In the genomic region with DNA sequence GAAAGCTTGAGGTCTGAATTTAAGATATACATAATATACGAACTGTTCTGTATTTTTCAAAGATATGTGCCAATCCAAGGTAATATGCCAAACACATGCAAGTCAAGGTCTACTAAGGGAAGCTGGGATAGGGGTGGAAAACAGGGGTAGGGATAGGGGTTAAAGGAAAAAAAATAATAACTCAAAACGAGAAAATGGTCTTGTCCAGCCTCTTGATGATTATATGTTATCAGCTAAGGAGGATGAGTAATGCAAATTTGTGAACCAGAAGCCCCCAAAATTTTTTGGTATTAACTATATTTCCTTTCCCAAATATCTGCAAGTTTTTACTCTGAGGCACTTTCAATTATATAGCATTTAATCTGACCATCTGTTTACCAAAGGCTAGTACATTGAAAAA, we compare ENCODE assay signal across 40 cellular contexts.
"Had no signal": no experiment of that assay in that cellular context is flagged by ENCODE, and none has a peak within 500 bp of the region (broad histone marks: within the 10 kb centered on the region; RNA-seq: fewer than 3 reads in every experiment).

No MANE protein-coding gene starts in this region.

- H3K4me3 ChIP-seq: adrenal gland, ascending aorta, body of pancreas, breast epithelium, cardiac muscle cell had no signal

- H3K4me3 Mint-ChIP-seq: activated naive CD4-positive, alpha-beta T cell treated with anti-CD3 and anti-CD28 coated beads for 36 hours; activated naive CD4-positive, alpha-beta T cell treated with anti-CD3 and anti-CD28 coated beads, Interleukin-2, amount 10 ng/mL, durations not matched to agents 7 days and 5 days; activated naive CD4-positive, alpha-beta T cell treated with anti-CD3 and anti-CD28 coated beads, Interleukin-2, amount 50 U/mL, for 24 hours; activated naive CD8-positive, alpha-beta T cell; activated naive CD8-positive, alpha-beta T cell treated with anti-CD3 and anti-CD28 coated beads for 36 hours; activated naive CD8-positive, alpha-beta T cell treated with anti-CD3 and anti-CD28 coated beads, Interleukin-2, amount 10 ng/mL, durations not matched to agents 7 days and 5 days; activated naive CD8-positive, alpha-beta T cell treated with anti-CD3 and anti-CD28 coated beads, Interleukin-2, amount 50 U/mL, for 24 hours; activated T-cell treated with anti-CD3 and anti-CD28 coated beads, Interleukin-2, amount 50 U/mL, for 24 hours; activated T-cell treated with anti-CD3 and anti-CD28 coated beads, Interleukin-2, amount 50 U/mL, for 4 hours; activated T-cell treated with anti-CD3 and anti-CD28 coated beads, Interleukin-2, amount 50 U/mL, for 72 hours; activated T-helper 1 cell treated with anti-CD3 and anti-CD28 coated beads, Interleukin-12 subunit alpha, Interleukin-12 subunit beta, Interleukin-2, Interleukin-4 antibody, amounts not matched to agents 30 ng/mL and 10 ng/mL and 1 ng/mL, durations not matched to agents 14 hours and 24 hours and 36 hours; activated T-helper 17 cell treated with anti-CD3 and anti-CD28 coated beads, Interleukin-2, amount 50 U/mL, for 72 hours; brain; central memory CD8-positive, alpha-beta T cell had no signal

- H3K4me1 Mint-ChIP-seq: activated naive CD4-positive, alpha-beta T cell treated with anti-CD3 and anti-CD28 coated beads, Interleukin-2, amount 10 ng/mL, durations not matched to agents 7 days and 5 days; activated naive CD4-positive, alpha-beta T cell treated with anti-CD3 and anti-CD28 coated beads, Interleukin-2, amount 50 U/mL, for 24 hours; activated naive CD8-positive, alpha-beta T cell treated with anti-CD3 and anti-CD28 coated beads, Interleukin-2, amount 10 ng/mL, durations not matched to agents 7 days and 5 days; brain had no signal

- H3K9me3 Mint-ChIP-seq: activated naive CD4-positive, alpha-beta T cell treated with anti-CD3 and anti-CD28 coated beads for 36 hours; activated naive CD4-positive, alpha-beta T cell treated with anti-CD3 and anti-CD28 coated beads, Interleukin-2, amount 10 ng/mL, durations not matched to agents 7 days and 5 days; activated naive CD4-positive, alpha-beta T cell treated with anti-CD3 and anti-CD28 coated beads, Interleukin-2, amount 50 U/mL, for 24 hours; activated naive CD4-positive, alpha-beta T cell treated with anti-CD3 and anti-CD28 coated beads, Interleukin-2, amount 50 U/mL, for 72 hours; activated naive CD8-positive, alpha-beta T cell treated with anti-CD3 and anti-CD28 coated beads for 36 hours; activated naive CD8-positive, alpha-beta T cell treated with anti-CD3 and anti-CD28 coated beads, Interleukin-2, amount 50 U/mL, for 24 hours; activated T-cell treated with anti-CD3 and anti-CD28 coated beads, Interleukin-2, amount 50 U/mL, for 24 hours; activated T-cell treated with anti-CD3 and anti-CD28 coated beads, Interleukin-2, amount 50 U/mL, for 72 hours; activated T-helper 17 cell treated with anti-CD3 and anti-CD28 coated beads, Interleukin-2, amount 50 U/mL, for 72 hours; central memory CD8-positive, alpha-beta T cell had no signal

- H3K27ac ChIP-seq: adrenal gland, ascending aorta, body of pancreas, brain microvascular endothelial cell, breast epithelium, cardiac muscle cell had no signal

- FAIRE-seq: astrocyte, bronchial epithelial cell had no signal

- H3K9me3 ChIP-seq: adrenal gland, body of pancreas had no signal

- H3K27me3 ChIP-seq: adrenal gland, ascending aorta, body of pancreas, brain microvascular endothelial cell, breast epithelium, cardiac muscle cell had no signal

- H3K27ac Mint-ChIP-seq: activated naive CD4-positive, alpha-beta T cell treated with anti-CD3 and anti-CD28 coated beads for 36 hours; activated naive CD4-positive, alpha-beta T cell treated with anti-CD3 and anti-CD28 coated beads, Interleukin-2, amount 10 ng/mL, durations not matched to agents 7 days and 5 days; activated naive CD4-positive, alpha-beta T cell treated with anti-CD3 and anti-CD28 coated beads, Interleukin-2, amount 50 U/mL, for 24 hours; activated naive CD4-positive, alpha-beta T cell treated with anti-CD3 and anti-CD28 coated beads, Interleukin-2, amount 50 U/mL, for 72 hours; activated naive CD8-positive, alpha-beta T cell; activated naive CD8-positive, alpha-beta T cell treated with anti-CD3 and anti-CD28 coated beads for 36 hours; activated naive CD8-positive, alpha-beta T cell treated with anti-CD3 and anti-CD28 coated beads, Interleukin-2, amount 10 ng/mL, durations not matched to agents 7 days and 5 days; activated naive CD8-positive, alpha-beta T cell treated with anti-CD3 and anti-CD28 coated beads, Interleukin-2, amount 50 U/mL, for 24 hours; activated T-cell treated with anti-CD3 and anti-CD28 coated beads, Interleukin-2, amount 50 U/mL, for 24 hours; activated T-cell treated with anti-CD3 and anti-CD28 coated beads, Interleukin-2, amount 50 U/mL, for 72 hours; activated T-helper 1 cell treated with anti-CD3 and anti-CD28 coated beads, Interleukin-12 subunit alpha, Interleukin-12 subunit beta, Interleukin-2, Interleukin-4 antibody, amounts not matched to agents 30 ng/mL and 10 ng/mL and 1 ng/mL, durations not matched to agents 14 hours and 24 hours and 36 hours; activated T-helper 17 cell treated with anti-CD3 and anti-CD28 coated beads, Interleukin-2, amount 50 U/mL, for 72 hours; activated T-helper 2 cell treated with anti-CD3 and anti-CD28 coated beads, Interferon-gamma antibody, Interleukin-2, Interleukin-4, amounts not matched to agents 10 μg/mL and 5 μg/mL and 100 μg/mL, durations not matched to agents 14 hours and 24 hours and 36 hours; brain had no signal

- H3K27me3 Mint-ChIP-seq: activated naive CD4-positive, alpha-beta T cell treated with anti-CD3 and anti-CD28 coated beads, Interleukin-2, amount 10 ng/mL, durations not matched to agents 7 days and 5 days; activated naive CD4-positive, alpha-beta T cell treated with anti-CD3 and anti-CD28 coated beads, Interleukin-2, amount 50 U/mL, for 24 hours; activated naive CD8-positive, alpha-beta T cell; activated naive CD8-positive, alpha-beta T cell treated with anti-CD3 and anti-CD28 coated beads for 36 hours; activated naive CD8-positive, alpha-beta T cell treated with anti-CD3 and anti-CD28 coated beads, Interleukin-2, amount 10 ng/mL, durations not matched to agents 7 days and 5 days; activated naive CD8-positive, alpha-beta T cell treated with anti-CD3 and anti-CD28 coated beads, Interleukin-2, amount 50 U/mL, for 24 hours; activated T-cell treated with anti-CD3 and anti-CD28 coated beads, Interleukin-2, amount 50 U/mL, for 24 hours; activated T-helper 17 cell treated with anti-CD3 and anti-CD28 coated beads, Interleukin-2, amount 50 U/mL, for 72 hours; central memory CD8-positive, alpha-beta T cell had no signal

- DNase-seq: activated effector memory CD4-positive, alpha-beta T cell treated with anti-CD3 and anti-CD28 coated beads, Interleukin-2, amount 50 U/mL, for 16 hours; activated effector memory CD4-positive, alpha-beta T cell treated with Interleukin-2 at 50 U/mL for 16 hours; activated gamma-delta T cell; activated gamma-delta T cell treated with Interleukin-2 at 50 U/mL for 16 hours; activated naive CD4-positive, alpha-beta T cell; activated naive CD4-positive, alpha-beta T cell treated with anti-CD3 and anti-CD28 coated beads for 36 hours; activated naive CD4-positive, alpha-beta T cell treated with anti-CD3 and anti-CD28 coated beads, Interleukin-2, amount 10 ng/mL, durations not matched to agents 7 days and 5 days; activated naive CD4-positive, alpha-beta T cell treated with anti-CD3 and anti-CD28 coated beads, Interleukin-2, amount 50 U/mL, for 16 hours; activated naive CD4-positive, alpha-beta T cell treated with Interleukin-2 at 50 U/mL for 16 hours; activated naive CD8-positive, alpha-beta T cell treated with anti-CD3 and anti-CD28 coated beads for 36 hours; activated naive CD8-positive, alpha-beta T cell treated with anti-CD3 and anti-CD28 coated beads, Interleukin-2, amount 10 ng/mL, durations not matched to agents 7 days and 5 days; activated naive CD8-positive, alpha-beta T cell treated with anti-CD3 and anti-CD28 coated beads, Interleukin-2, amount 50 U/mL, for 24 hours; activated T-cell treated with anti-CD3 and anti-CD28 coated beads, Interleukin-2, amount 50 U/mL, for 1 hour; activated T-cell treated with anti-CD3 and anti-CD28 coated beads, Interleukin-2, amount 50 U/mL, for 24 hours; activated T-cell treated with anti-CD3 and anti-CD28 coated beads, Interleukin-2, amount 50 U/mL, for 4 hours; activated T-cell treated with anti-CD3 and anti-CD28 coated beads, Interleukin-2, amount 50 U/mL, for 48 hours; activated T-cell treated with anti-CD3 and anti-CD28 coated beads, Interleukin-2, amount 50 U/mL, for 72 hours; adrenal gland; amniotic stem cell; amygdala; anterior cingulate cortex; aorta; body of pancreas; brain microvascular endothelial cell; caudate nucleus; central memory CD4-positive, alpha-beta T cell; cerebellar nuclear complex had no signal

- H3K4me1 ChIP-seq: adrenal gland, ascending aorta, body of pancreas, breast epithelium had no signal

- ATAC-seq: activated naive CD4-positive, alpha-beta T cell treated with anti-CD3 and anti-CD28 coated beads, Interleukin-2, amount 50 U/mL, for 72 hours; activated naive CD8-positive, alpha-beta T cell treated with anti-CD3 and anti-CD28 coated beads, Interleukin-2, amount 50 U/mL, for 24 hours; activated T-cell treated with anti-CD3 and anti-CD28 coated beads, Interleukin-2, amount 50 U/mL, for 4 hours; activated T-cell treated with anti-CD3 and anti-CD28 coated beads, Interleukin-2, amount 50 U/mL, for 72 hours; activated T-helper 17 cell treated with anti-CD3 and anti-CD28 coated beads, Interleukin-2, amount 50 U/mL, for 72 hours; body of pancreas had no signal

- H3K36me3 ChIP-seq: adrenal gland, ascending aorta, brain microvascular endothelial cell, breast epithelium, cardiac muscle cell had no signal

- H3K36me3 Mint-ChIP-seq: activated naive CD4-positive, alpha-beta T cell treated with anti-CD3 and anti-CD28 coated beads, Interleukin-2, amount 10 ng/mL, durations not matched to agents 7 days and 5 days; activated naive CD4-positive, alpha-beta T cell treated with anti-CD3 and anti-CD28 coated beads, Interleukin-2, amount 50 U/mL, for 72 hours had no signal
